Comparison of ENCODE assay signal across 16 cellular contexts in genomic region chr16:17417740-17418139, GRCh38. TPM values are rescaled to one million over a fixed set of nuclear protein-coding genes. Genes with fewer than 3 reads are reported as not detected.
A peak's percentile ranks its signal among the peaks of the same experiment; 100 is the strongest.
DNase-seq lines count a peak whose midpoint lies in the region; ATAC-seq and TF ChIP-seq lines count a peak whose summit lies in the region.
"Had no signal": no experiment of that assay in that cellular context is flagged by ENCODE, and none has a peak within 500 bp of the region (broad histone marks: within the 10 kb centered on the region; RNA-seq: fewer than 3 reads in every experiment).

No MANE protein-coding gene starts in this region.

- peaks cover 26% of the 10 kb centered on the region for H3K4me1 ChIP-seq in vagina

- H3K4me1 Mint-ChIP-seq in activated naive CD4-positive, alpha-beta T cell treated with anti-CD3 and anti-CD28 coated beads, Interleukin-2, amount 10 ng/mL, durations not matched to agents 7 days and 5 days: peaks cover 44% of the 10 kb centered on the region
- H3K4me1 Mint-ChIP-seq in activated CD8-positive, alpha-beta T cell treated with anti-CD3 and anti-CD28 coated beads, Interleukin-2, amount 10 ng/mL, durations not matched to agents 7 days and 5 days (ENCODE audit: low read depth): peaks cover 55% of the 10 kb centered on the region
- H3K4me1 Mint-ChIP-seq in memory B cell: peaks cover 46% of the 10 kb centered on the region

- no peaks in the 10 kb centered on the region for H3K9me3 ChIP-seq in vagina
- H3K9me3 ChIP-seq: esophagus squamous epithelium, ovary had no signal

- CTCF ChIA-PET in activated naive CD4-positive, alpha-beta T cell treated with anti-CD3 and anti-CD28 coated beads, Interleukin-2, amount 10 ng/mL, durations not matched to agents 7 days and 5 days (lab: Charles Lee): interaction anchor here (1.1 to 3.3 kb wide), 4 partner anchors 31 to 139 kb away, joined by 3 to 24 read pairs (median 5); no protein-coding TSS in a partner anchor
- CTCF ChIA-PET in activated CD8-positive, alpha-beta T cell treated with anti-CD3 and anti-CD28 coated beads, Interleukin-2, amount 10 ng/mL, durations not matched to agents 7 days and 5 days (lab: Charles Lee): interaction anchor here (1.0 to 3.5 kb wide), 8 partner anchors 12 to 206 kb away, joined by 3 to 21 read pairs (median 5); no protein-coding TSS in a partner anchor

- ATAC-seq in activated CD8-positive, alpha-beta T cell treated with anti-CD3 and anti-CD28 coated beads, Interleukin-2, amount 10 ng/mL, durations not matched to agents 7 days and 5 days: no peak
- no peak for ATAC-seq in memory B cell (ENCODE audit: low read depth)
- ATAC-seq: PC-3 had no signal

- peaks cover 0 to 3% of the 10 kb centered on the region in 2 donors for H3K36me3 ChIP-seq in vagina
- H3K36me3 ChIP-seq: esophagus squamous epithelium, ovary had no signal

- no peak for TF ChIP-seq CTCF in vagina (IDR thresholded peaks at IDR 0.05)

- H3K9me3 Mint-ChIP-seq in activated naive CD4-positive, alpha-beta T cell treated with anti-CD3 and anti-CD28 coated beads, Interleukin-2, amount 10 ng/mL, durations not matched to agents 7 days and 5 days: peaks cover 3% of the 10 kb centered on the region
- no peaks in the 10 kb centered on the region for H3K9me3 Mint-ChIP-seq in activated CD8-positive, alpha-beta T cell treated with anti-CD3 and anti-CD28 coated beads, Interleukin-2, amount 10 ng/mL, durations not matched to agents 7 days and 5 days (ENCODE audit: insufficient read depth)
- H3K9me3 Mint-ChIP-seq in memory B cell: peaks cover 2% of the 10 kb centered on the region

- H3K36me3 Mint-ChIP-seq in activated naive CD4-positive, alpha-beta T cell treated with anti-CD3 and anti-CD28 coated beads, Interleukin-2, amount 10 ng/mL, durations not matched to agents 7 days and 5 days: peaks cover 23% of the 10 kb centered on the region
- H3K36me3 Mint-ChIP-seq in activated CD8-positive, alpha-beta T cell treated with anti-CD3 and anti-CD28 coated beads, Interleukin-2, amount 10 ng/mL, durations not matched to agents 7 days and 5 days (ENCODE audit: low read depth): peaks cover 57% of the 10 kb centered on the region
- peaks cover 5% of the 10 kb centered on the region for H3K36me3 Mint-ChIP-seq in memory B cell

- H3K4me3 ChIP-seq in vagina: no peak overlapping the region
- H3K4me3 ChIP-seq: esophagus squamous epithelium, ovary had no signal

- no peaks in the 10 kb centered on the region for H3K27me3 Mint-ChIP-seq in activated naive CD4-positive, alpha-beta T cell treated with anti-CD3 and anti-CD28 coated beads, Interleukin-2, amount 10 ng/mL, durations not matched to agents 7 days and 5 days
- no peaks in the 10 kb centered on the region for H3K27me3 Mint-ChIP-seq in activated CD8-positive, alpha-beta T cell treated with anti-CD3 and anti-CD28 coated beads, Interleukin-2, amount 10 ng/mL, durations not matched to agents 7 days and 5 days (ENCODE audit: low read depth)
- no peaks in the 10 kb centered on the region for H3K27me3 Mint-ChIP-seq in memory B cell

- no peak for DNase-seq in activated naive CD4-positive, alpha-beta T cell treated with anti-CD3 and anti-CD28 coated beads, Interleukin-2, amount 10 ng/mL, durations not matched to agents 7 days and 5 days
- DNase-seq in activated naive CD4-positive, alpha-beta T cell treated with Interleukin-2 at 50 U/mL for 16 hours: no peak
- DNase-seq in activated CD8-positive, alpha-beta T cell treated with anti-CD3 and anti-CD28 coated beads, Interleukin-2, amount 10 ng/mL, durations not matched to agents 7 days and 5 days: no peak
- no peak for DNase-seq in memory B cell (ENCODE audit: low spot score in 2 of 2)
- no peak for DNase-seq in vagina (ENCODE audit: extremely low spot score in 2 of 2)
- DNase-seq in EL: no peak
- no peak for DNase-seq in Kasumi-1 (lab: John Stamatoyannopoulos, UW)
- no peak for DNase-seq in posterior cingulate gyrus
- DNase-seq: amygdala, cortex of kidney, DMS79, esophagus squamous epithelium, NCI-H1092 treated with DMSO at 0.1 percent for 48 hours, PC-3, trophoblast cell had no signal

- no peaks in the 10 kb centered on the region for H3K27me3 ChIP-seq in vagina
- H3K27me3 ChIP-seq: esophagus squamous epithelium, ovary had no signal

- no peak overlapping the region for H3K4me3 Mint-ChIP-seq in activated naive CD4-positive, alpha-beta T cell treated with anti-CD3 and anti-CD28 coated beads, Interleukin-2, amount 10 ng/mL, durations not matched to agents 7 days and 5 days
- H3K4me3 Mint-ChIP-seq in activated CD8-positive, alpha-beta T cell treated with anti-CD3 and anti-CD28 coated beads, Interleukin-2, amount 10 ng/mL, durations not matched to agents 7 days and 5 days: no peak overlapping the region
- peak overlapping the region; percentile 48 for H3K4me3 Mint-ChIP-seq in memory B cell

- POLR2A ChIA-PET in activated CD8-positive, alpha-beta T cell treated with anti-CD3 and anti-CD28 coated beads, Interleukin-2, amount 10 ng/mL, durations not matched to agents 7 days and 5 days (lab: Charles Lee): interaction anchor here (0.9 to 3.4 kb wide), 3 partner anchors 48 to 72 kb away, joined by 3 to 28 read pairs (median 3); no protein-coding TSS in a partner anchor

- peak overlapping the region; percentile 66 for H3K27ac ChIP-seq in vagina
- H3K27ac ChIP-seq: ovary had no signal

- TF ChIP-seq POLR2A in vagina (IDR thresholded peaks at IDR 0.05): no peak

- H3K27ac Mint-ChIP-seq in activated naive CD4-positive, alpha-beta T cell treated with anti-CD3 and anti-CD28 coated beads, Interleukin-2, amount 10 ng/mL, durations not matched to agents 7 days and 5 days: peak overlapping the region; percentile 88
- H3K27ac Mint-ChIP-seq in activated CD8-positive, alpha-beta T cell treated with anti-CD3 and anti-CD28 coated beads, Interleukin-2, amount 10 ng/mL, durations not matched to agents 7 days and 5 days: peak overlapping the region; percentile 94
- H3K27ac Mint-ChIP-seq in memory B cell: peak overlapping the region; percentile 86

- intact Hi-C loops in vagina (cut with DNase I): no loop called here
- intact Hi-C loops in posterior cingulate gyrus (cut with DNase I): loop anchor here (5.0 kb wide), 3 partner anchors 35 to 140 kb away; no protein-coding TSS in a partner anchor

RNA-seq across cellular contexts. Expression of gene XYLT1, which starts 53.0 kb away (rescaled TPM):
- 10 to 100 TPM; 59.4 to 60.4 TPM for total RNA-seq in activated CD8-positive, alpha-beta T cell treated with anti-CD3 and anti-CD28 coated beads, Interleukin-2, amount 10 ng/mL, durations not matched to agents 7 days and 5 days
- total RNA-seq in vagina: 27.3 TPM
- total RNA-seq: PC-3 had no signal
